17 cellular contexts compared by ENCODE assay signal in genomic region chr1:168019407-168019806, GRCh38.
A peak's percentile ranks its signal among the peaks of the same experiment; 100 is the strongest.
DNase-seq lines count a peak whose midpoint lies in the region; ATAC-seq and TF ChIP-seq lines count a peak whose summit lies in the region.
"Had no signal": no experiment of that assay in that cellular context is flagged by ENCODE, and none has a peak within 500 bp of the region (broad histone marks: within the 10 kb centered on the region; RNA-seq: fewer than 3 reads in every experiment).

No MANE protein-coding gene starts in this region.

- no peaks in the 10 kb centered on the region for H3K27me3 Mint-ChIP-seq in endodermal cell (ENCODE audit: insufficient read depth)
- H3K27me3 Mint-ChIP-seq in neural progenitor cell (ENCODE audit: insufficient read depth, low read depth), result no peaks in the 10 kb centered on the region
- H3K27me3 Mint-ChIP-seq: IgD-negative memory B cell had no signal

- no peak overlapping the region for H3K4me2 ChIP-seq in neural progenitor cell

- H3K4me1 Mint-ChIP-seq in endodermal cell (peaks cover 4% of the 10 kb centered on the region), neural progenitor cell (no peaks in the 10 kb centered on the region)
- H3K4me1 Mint-ChIP-seq: IgD-negative memory B cell had no signal

- H3K4me3 ChIP-seq in endodermal cell (ENCODE audit: low read length) (no peak overlapping the region), neural progenitor cell (no peak overlapping the region)

- H3K27me3 ChIP-seq in endodermal cell (ENCODE audit: control insufficient read depth, insufficient read depth, low read length, poor library complexity, severe bottlenecking) (no peaks in the 10 kb centered on the region), neural progenitor cell (no peaks in the 10 kb centered on the region)

- H3K27ac Mint-ChIP-seq in endodermal cell (no peak overlapping the region), neural progenitor cell (no peak overlapping the region)
- H3K27ac Mint-ChIP-seq: CD8-positive, alpha-beta T cell; IgD-negative memory B cell had no signal

- no peaks in the 10 kb centered on the region for H4K20me1 ChIP-seq in neural progenitor cell (ENCODE audit: low read depth)

- DNase-seq in ELF-1 (ENCODE audit: low read depth, low spot score) (peak; percentile 6), NAMALWA (ENCODE audit: low spot score) (peak; percentile 22), endodermal cell (peak; percentile 55), neural progenitor cell (ENCODE audit: low spot score) (peak; percentile 16), OCI-M1 (lab: John Stamatoyannopoulos, UW) (no peak), cerebellar cortex (ENCODE audit: low spot score) (no peak)
- DNase-seq: CD8-positive, alpha-beta T cell; DND-41; H7; NCI-H1417 treated with DMSO at 0.1 percent for 48 hours; NCI-H2081; NCI-H2227 treated with DMSO at 0.1 percent for 48 hours; NCI-H524 treated with DMSO at 0.1 percent for 48 hours; SHP77 had no signal

- no peaks in the 10 kb centered on the region for H3F3A ChIP-seq in neural progenitor cell (ENCODE audit: low read depth)

- no peaks in the 10 kb centered on the region for H3K79me2 ChIP-seq in neural progenitor cell (ENCODE audit: low read depth)

- H3K4me1 ChIP-seq in endodermal cell (ENCODE audit: control insufficient read depth, insufficient read depth, low read length), result peaks cover 6% of the 10 kb centered on the region
- H3K4me1 ChIP-seq in neural progenitor cell, result no peaks in the 10 kb centered on the region

- H3K4me3 Mint-ChIP-seq in endodermal cell (no peak overlapping the region), neural progenitor cell (no peak overlapping the region)
- H3K4me3 Mint-ChIP-seq: CD8-positive, alpha-beta T cell; IgD-negative memory B cell had no signal

- H3K9ac ChIP-seq in endodermal cell (ENCODE audit: extremely low read depth, low read length, poor library complexity, severe bottlenecking) (no peak overlapping the region), neural progenitor cell (no peak overlapping the region)

- WGBS in endodermal cell (ENCODE audit: insufficient coverage in 1 of 2, insufficient read length in 1 of 2), 2 experiments, result 90 to 100% methylated on average over 1 of the region's 1 CpG

- H3K27ac ChIP-seq in endodermal cell (ENCODE audit: low read depth, low read length) (no peak overlapping the region), neural progenitor cell (no peak overlapping the region)

- H3K9me3 Mint-ChIP-seq in endodermal cell, result no peaks in the 10 kb centered on the region
- H3K9me3 Mint-ChIP-seq in neural progenitor cell, result no peaks in the 10 kb centered on the region
- H3K9me3 Mint-ChIP-seq: CD8-positive, alpha-beta T cell; IgD-negative memory B cell had no signal

- H3K36me3 Mint-ChIP-seq in endodermal cell (ENCODE audit: low read depth) (peaks cover 31% of the 10 kb centered on the region), neural progenitor cell (peaks cover 3% of the 10 kb centered on the region)

- H3K9me3 ChIP-seq in endodermal cell (ENCODE audit: control insufficient read depth, low read length) (no peaks in the 10 kb centered on the region), neural progenitor cell (ENCODE audit: low read depth) (no peaks in the 10 kb centered on the region)

- TF ChIP-seq CTCF in endodermal cell (conservative IDR thresholded peaks at IDR 0.05), result peak; percentile 43
- no peak for TF ChIP-seq CTCF in neural progenitor cell (IDR thresholded peaks at IDR 0.05)

- H3K36me3 ChIP-seq in endodermal cell (ENCODE audit: control insufficient read depth, insufficient read depth, low read length) (peaks cover 50% of the 10 kb centered on the region), neural progenitor cell (peaks cover 3% of the 10 kb centered on the region)

- no peak for ATAC-seq in GM21723 (IDR thresholded peaks at IDR 0.05; ENCODE audit: unreplicated experiment)
- ATAC-seq: CD8-positive, alpha-beta T cell; Panc1 had no signal

- no peak overlapping the region for H2AFZ ChIP-seq in neural progenitor cell (replicated peaks)

Comparison
In these comparisons a context has a peak if more than half of its experiments do, and no peak if none do; other contexts are left out.
1. DNase-seq: peak in ELF-1 (single experiment), NAMALWA (single experiment), endodermal cell (single experiment) and neural progenitor cell (single experiment); none in OCI-M1 (single experiment) and cerebellar cortex (single experiment).